Comparison of ENCODE assay signal across 22 cellular contexts in genomic region chr11:46855167-46855566, GRCh38. TPM values are rescaled to one million over a fixed set of nuclear protein-coding genes. Genes with fewer than 3 reads are reported as not detected.
DNase-seq lines count a peak whose midpoint lies in the region; ATAC-seq, FAIRE-seq and TF ChIP-seq lines count a peak whose summit lies in the region.
"Had no signal": no experiment of that assay in that cellular context is flagged by ENCODE, and none has a peak within 500 bp of the region (broad histone marks: within the 10 kb centered on the region; RNA-seq: fewer than 3 reads in every experiment).

No MANE protein-coding gene starts in this region.

- no peaks in the 10 kb centered on the region for H3K27me3 ChIP-seq in IMR-90 (ENCODE audit: control insufficient read depth, insufficient read depth, low read length)
- no peaks in the 10 kb centered on the region for H3K27me3 ChIP-seq in K562 (ENCODE audit: control insufficient read depth in 2 of 2, insufficient read depth in 2 of 2, low read length in 2 of 2)
- no peaks in the 10 kb centered on the region for H3K27me3 ChIP-seq in parathyroid adenoma (ENCODE audit: control insufficient read depth, insufficient read depth, low read length)

- H3K18ac ChIP-seq in IMR-90 (ENCODE audit: low read depth, low read length), result no peak overlapping the region

- H3K4me3 ChIP-seq in IMR-90 (ENCODE audit: insufficient read depth, low read depth, low read length) (no peak overlapping the region), K562 (no peak overlapping the region), fibroblast of the aortic adventitia (ENCODE audit: low read depth, low read length) (no peak overlapping the region), parathyroid adenoma (ENCODE audit: low read depth, low read length) (no peak overlapping the region)
- H3K4me3 ChIP-seq: GM12878, GM23248, HAP-1 had no signal

- no peak overlapping the region for H3K14ac ChIP-seq in IMR-90 (replicated peaks; ENCODE audit: low read depth, low read length)

- no peak overlapping the region for H3K4me3 Mint-ChIP-seq in stimulated activated naive B cell treated with anti-CD40 and anti-IgM and Interleukin-4, amounts not matched to agents 10 μg/mL and 1 μg/mL and 100 μg/mL, for 72 hours
- H3K4me3 Mint-ChIP-seq: CD8-positive, alpha-beta memory T cell; IgD-negative memory B cell had no signal

- H3K9me1 ChIP-seq in IMR-90 (ENCODE audit: insufficient read depth, low read length), result no peaks in the 10 kb centered on the region; the same call in 1 of the 2 replicates
- no peaks in the 10 kb centered on the region for H3K9me1 ChIP-seq in K562 (ENCODE audit: control insufficient read depth, insufficient read depth, low read length)

- no peak overlapping the region for H4K8ac ChIP-seq in IMR-90 (ENCODE audit: low read depth in 2 of 2, low read length in 2 of 2)

- intact Hi-C loops in IMR-90 (cut with micrococcal nuclease), result no loop called here
- intact Hi-C loops in K562 (cut with micrococcal nuclease), result no loop called here

- H2BK15ac ChIP-seq in IMR-90 (ENCODE audit: low read depth, low read length), result no peak overlapping the region

- no peaks in the 10 kb centered on the region for H3K79me2 ChIP-seq in K562 (ENCODE audit: control insufficient read depth, insufficient read depth, low read length)
- no peaks in the 10 kb centered on the region for H3K79me2 ChIP-seq in parathyroid adenoma

- no peak for TF ChIP-seq EP300 in K562 (IDR thresholded peaks at IDR 0.05; ENCODE audit: low read length)

- no peaks in the 10 kb centered on the region for H3K9me3 ChIP-seq in IMR-90 (ENCODE audit: control insufficient read depth, insufficient read depth, low read length)
- no peaks in the 10 kb centered on the region; the same call in 1 of the 2 replicates for H3K9me3 ChIP-seq in K562 (replicated peaks; ENCODE audit: control insufficient read depth, insufficient read depth, low read depth, low read length)
- no peaks in the 10 kb centered on the region for H3K9me3 ChIP-seq in parathyroid adenoma (ENCODE audit: control insufficient read depth, low read length)
- H3K9me3 ChIP-seq: HAP-1 had no signal

- BruUV-seq in IMR-90 (replicated peaks; lab: Mats Ljungman, UMichigan) (no TSS peak), K562 (replicated peaks; lab: Mats Ljungman, UMichigan) (no TSS peak)

- no peak overlapping the region for H3K27ac Mint-ChIP-seq in stimulated activated naive B cell treated with anti-CD40 and anti-IgM and Interleukin-4, amounts not matched to agents 10 μg/mL and 1 μg/mL and 100 μg/mL, for 72 hours
- H3K27ac Mint-ChIP-seq: CD8-positive, alpha-beta memory T cell; IgD-negative memory B cell had no signal

- H2AK9ac ChIP-seq in IMR-90 (replicated peaks; ENCODE audit: low read depth, low read length, poor library complexity), result no peak overlapping the region

- H2AFZ ChIP-seq in IMR-90 (replicated peaks; ENCODE audit: low read length, poor library complexity) (no peak overlapping the region), K562 (ENCODE audit: low read depth, low read length) (peak overlapping the region; percentile 38), parathyroid adenoma (no peak overlapping the region)
- H2AFZ ChIP-seq: GM23248 had no signal

- no peak overlapping the region for H4K5ac ChIP-seq in IMR-90 (ENCODE audit: low read depth, low read length)

- TF ChIP-seq CTCF in IMR-90 (conservative IDR thresholded peaks at IDR 0.05; ENCODE audit: low read depth, low read length) (no peak), K562 (IDR thresholded peaks at IDR 0.05 in 2 of 3, conservative IDR thresholded peaks at IDR 0.05 in 1 of 3; ENCODE audit: insufficient read depth in 2 of 3, low read depth in 1 of 3, low read length in 3 of 3) (no peak), fibroblast of the aortic adventitia (IDR thresholded peaks at IDR 0.05; ENCODE audit: insufficient read depth, low read length) (no peak), parathyroid adenoma (IDR thresholded peaks at IDR 0.05) (no peak)

- no peak overlapping the region for H2BK120ac ChIP-seq in IMR-90 (ENCODE audit: low read depth, low read length)

- no CpG with 5 or more reads among the region's 3 CpGs for WGBS in IMR-90 (ENCODE audit: extremely low coverage in 2 of 2, insufficient read length in 1 of 2), 2 experiments
- 24% methylated on average over 3 of the region's 3 CpGs for WGBS in K562 (ENCODE audit: insufficient coverage, low coverage, missing lambda C conversion rate)

- H2BK20ac ChIP-seq in IMR-90 (ENCODE audit: low read depth, low read length), result no peak overlapping the region

- TF ChIP-seq POLR2A in IMR-90 (IDR thresholded peaks at IDR 0.05; ENCODE audit: low read depth, low read length) (no peak), K562 (conservative IDR thresholded peaks at IDR 0.05) (no peak)

- TF ChIP-seq RAD21 in IMR-90 (IDR thresholded peaks at IDR 0.05; ENCODE audit: low read length) (no peak), K562 (CRISPR knock-in tag; conservative IDR thresholded peaks at IDR 0.05 in 1 of 2, IDR thresholded peaks at IDR 0.05 in 1 of 2) (no peak)

- in situ Hi-C loops in IMR-90 (cut with MboI; ENCODE audit: low sequenced_read_pairs) (no loop called here), K562 (cut with MboI) (no loop called here)

- no peak overlapping the region for H3K56ac ChIP-seq in IMR-90 (ENCODE audit: extremely low read depth, insufficient read depth, low read length)

- H3K4me2 ChIP-seq in IMR-90 (ENCODE audit: low read depth, low read length), result no peak overlapping the region
- H3K4me2 ChIP-seq in K562 (ENCODE audit: insufficient read depth, low read length), result peak overlapping the region; percentile 10; the same call in 1 of the 2 replicates
- H3K4me2 ChIP-seq in parathyroid adenoma (ENCODE audit: low read length), result no peak overlapping the region

- DNase-seq in IMR-90 (peak; percentile 49), K562 (ENCODE audit: extremely low read depth in 1 of 4, low spot score in 3 of 4) (no peak), fibroblast of the aortic adventitia (ENCODE audit: low read depth) (peak; percentile 67), hippocampal formation (lab: John Stamatoyannopoulos, UW) (no peak)
- no peak for DNase-seq in stimulated activated naive B cell treated with anti-CD40 and anti-IgM and Interleukin-4, amounts not matched to agents 10 μg/mL and 1 μg/mL and 100 μg/mL, for 72 hours
- DNase-seq: ACHN; CD8-positive, alpha-beta memory T cell; COR-L47; DMS 273 treated with DMSO at 0.1 percent for 48 hours; DMS53; DND-41; EL; GM23248; KG1 had no signal

- no peak overlapping the region for H3K9ac ChIP-seq in IMR-90 (ENCODE audit: low read depth, low read length)
- H3K9ac ChIP-seq in K562 (ENCODE audit: insufficient read depth in 1 of 2, low read depth in 2 of 2, low read length in 2 of 2), result no peak overlapping the region
- no peak overlapping the region for H3K9ac ChIP-seq in parathyroid adenoma
- H3K9ac ChIP-seq: GM23248 had no signal

- H2AK5ac ChIP-seq in IMR-90 (ENCODE audit: low read depth, low read length), result no peak overlapping the region

- H3K36me3 ChIP-seq in IMR-90 (ENCODE audit: control insufficient read depth, insufficient read depth, low read length), result peaks cover 2% of the 10 kb centered on the region; the same call in 1 of the 2 replicates
- H3K36me3 ChIP-seq in K562 (ENCODE audit: control insufficient read depth, insufficient read depth, low read length), result no peaks in the 10 kb centered on the region
- no peaks in the 10 kb centered on the region for H3K36me3 ChIP-seq in parathyroid adenoma (ENCODE audit: control insufficient read depth, insufficient read depth, low read length)

- no peak for ATAC-seq in IMR-90 (ENCODE audit: low read depth)
- peak; percentile 35; the same call in 2 of the 3 replicates for ATAC-seq in K562
- ATAC-seq in stimulated activated naive B cell treated with anti-CD40 and anti-IgM and Interleukin-4, amounts not matched to agents 10 μg/mL and 1 μg/mL and 100 μg/mL, for 72 hours (replicated peaks), result no peak
- no peak for ATAC-seq in GM18858 (IDR thresholded peaks at IDR 0.05; ENCODE audit: unreplicated experiment)
- ATAC-seq: GM12878 had no signal

- CTCF ChIA-PET in IMR-90 (lab: Yijun Ruan, JAX), result no interaction called here
- CTCF ChIA-PET in K562 (lab: Yijun Ruan, JAX; ENCODE audit: low intra/inter-chr PET ratio), result no interaction called here

- H4K20me1 ChIP-seq in IMR-90 (ENCODE audit: insufficient read depth, low read length), result no peaks in the 10 kb centered on the region
- H4K20me1 ChIP-seq in K562 (replicated peaks; ENCODE audit: control insufficient read depth, insufficient read depth, low read length), result no peaks in the 10 kb centered on the region

- no peak overlapping the region for H2BK5ac ChIP-seq in IMR-90 (ENCODE audit: low read depth, low read length, poor library complexity, severe bottlenecking)

- no peak for FAIRE-seq in K562 (lab: Jason Lieb, UNC)
- FAIRE-seq: A204.1, GM12878, GM19239 had no signal

- dilution Hi-C loops in IMR-90 (cut with HindIII; ENCODE audit: low sequenced_read_pairs, unreplicated experiment), result no loop called here

- H3K4me1 ChIP-seq in IMR-90 (ENCODE audit: control insufficient read depth, insufficient read depth, low read length) (no peaks in the 10 kb centered on the region), K562 (replicated peaks in 1 of 2; ENCODE audit: control insufficient read depth in 2 of 2, insufficient read depth in 2 of 2, low read length in 2 of 2) (peaks cover 0 to 14% of the 10 kb centered on the region in 2 experiments; a peak in 2 of 5 replicates), parathyroid adenoma (no peaks in the 10 kb centered on the region)

- no peaks in the 10 kb centered on the region for H3K36me3 Mint-ChIP-seq in stimulated activated naive B cell treated with anti-CD40 and anti-IgM and Interleukin-4, amounts not matched to agents 10 μg/mL and 1 μg/mL and 100 μg/mL, for 72 hours
- H3K36me3 Mint-ChIP-seq: CD8-positive, alpha-beta memory T cell had no signal

- H3K27me3 Mint-ChIP-seq in stimulated activated naive B cell treated with anti-CD40 and anti-IgM and Interleukin-4, amounts not matched to agents 10 μg/mL and 1 μg/mL and 100 μg/mL, for 72 hours, result no peaks in the 10 kb centered on the region

- no peak overlapping the region for H3K4ac ChIP-seq in IMR-90 (ENCODE audit: low read depth, low read length)

- no peak overlapping the region for H3K27ac ChIP-seq in IMR-90 (ENCODE audit: insufficient read depth, low read length)
- no peak overlapping the region for H3K27ac ChIP-seq in K562 (ENCODE audit: extremely low read depth, low read depth, low read length)
- peak overlapping the region; percentile 53 for H3K27ac ChIP-seq in parathyroid adenoma
- H3K27ac ChIP-seq: GM23248, HL-60 had no signal

- POLR2A ChIA-PET in IMR-90 (lab: Charles Lee; ENCODE audit: unreplicated experiment) (no interaction called here), K562 (lab: Yijun Ruan, JAX) (interaction anchor here (0.7 to 2.8 kb wide), 4 partner anchors 9 to 101 kb away, joined by 3 to 11 read pairs (median 5); partner anchors contain the start of gene CKAP5)

- no peaks in the 10 kb centered on the region for H3K79me1 ChIP-seq in IMR-90 (ENCODE audit: low read depth in 1 of 2, low read length in 2 of 2)

- H3K9me3 Mint-ChIP-seq in stimulated activated naive B cell treated with anti-CD40 and anti-IgM and Interleukin-4, amounts not matched to agents 10 μg/mL and 1 μg/mL and 100 μg/mL, for 72 hours, result no peaks in the 10 kb centered on the region
- H3K9me3 Mint-ChIP-seq: CD8-positive, alpha-beta memory T cell; IgD-negative memory B cell had no signal

- no peak overlapping the region for H4K91ac ChIP-seq in IMR-90 (ENCODE audit: insufficient read depth, low read depth, low read length)

- no peak overlapping the region for H3K23ac ChIP-seq in IMR-90 (ENCODE audit: low read depth, low read length)

- peaks cover 0 to 3% of the 10 kb centered on the region in 2 donors for H3K4me1 Mint-ChIP-seq in stimulated activated naive B cell treated with anti-CD40 and anti-IgM and Interleukin-4, amounts not matched to agents 10 μg/mL and 1 μg/mL and 100 μg/mL, for 72 hours
- H3K4me1 Mint-ChIP-seq: CD8-positive, alpha-beta memory T cell; IgD-negative memory B cell had no signal

RNA-seq across cellular contexts. Expression of gene CKAP5, which starts 9.1 kb away (rescaled TPM):
- total RNA-seq in IMR-90 (2012; rRNA removed), result 79.2 and 82.8 TPM in 2 replicates
- 53.8 and 59.5 TPM in 2 replicates for polyA plus RNA-seq in IMR-90 (2012; rRNA removed)
- polyA plus RNA-seq in IMR-90 (2012; cell fraction: cytosol; rRNA removed), result 14.4 and 15.7 TPM in 2 replicates
- 13.2 and 59.0 TPM in 2 replicates for polyA plus RNA-seq in IMR-90 (2012; cell fraction: nucleus; rRNA removed; ENCODE audit: low replicate concordance)
- 99.5 and 276 TPM in 2 replicates for total RNA-seq in K562 (2011; cell fraction: chromatin; rRNA removed; ENCODE audit: low replicate concordance)
- total RNA-seq in K562 (2011; cell fraction: nucleolus; rRNA removed), result 54.9 and 87.6 TPM in 2 replicates
- 124 and 137 TPM in 2 replicates for total RNA-seq in K562 (2011; cell fraction: nucleoplasm; rRNA removed)
- 92.5 and 95.7 TPM in 2 replicates for total RNA-seq in K562 (2014; rRNA removed)
- 139 and 196 TPM in 2 replicates for total RNA-seq in K562 (2014; rRNA removed; fragmentation: Illumina TruSeq; extraction: Trizol)
- total RNA-seq in K562 (2015; rRNA removed; fragmentation: Illumina TruSeq; extraction: Trizol), result 166 and 168 TPM in 2 replicates
- 171 and 180 TPM in 2 replicates for total RNA-seq in K562 (2021)
- 221 and 239 TPM in 2 replicates for polyA plus RNA-seq in K562 (2011; rRNA removed)
- 114 and 128 TPM in 2 replicates for polyA plus RNA-seq in K562 (2011; cell fraction: cytosol; rRNA removed)
- 160 and 231 TPM in 2 replicates for polyA plus RNA-seq in K562 (2011; cell fraction: nucleus; rRNA removed)
- polyA plus RNA-seq in K562 (2012), result 70.2 and 88.8 TPM in 2 replicates
- 135 and 155 TPM in 2 replicates for polyA plus RNA-seq in K562 (2014; fragmentation: Illumina TruSeq; extraction: Trizol)
- 10 to 100 TPM; 60.1 to 75.7 TPM for polyA plus RNA-seq in K562 (2014; fragmentation: Nextera tagmentation; extraction: Ambion mirVana)
- polyA plus RNA-seq in K562 (2014; rRNA removed), result 105 and 116 TPM in 2 replicates
- 387 and 418 TPM in 2 replicates for polyA minus RNA-seq in K562 (2011; rRNA and poly(A)+ RNA removed)
- 125 and 129 TPM in 2 replicates for polyA minus RNA-seq in K562 (2011; cell fraction: cytosol; rRNA and poly(A)+ RNA removed)
- polyA minus RNA-seq in K562 (2011; cell fraction: nucleus; rRNA and poly(A)+ RNA removed), result 52.5 and 135 TPM in 2 replicates
- total RNA-seq in fibroblast of the aortic adventitia (ENCODE audit: low replicate concordance), result 79.5 and 83.3 TPM in 2 replicates

Comparison
In these comparisons a context has a peak if more than half of its experiments do, and no peak if none do; other contexts are left out.
1. DNase-seq: peak in IMR-90 (single experiment) and fibroblast of the aortic adventitia (single experiment); none in K562 (0 of 4), stimulated activated naive B cell treated with anti-CD40 and anti-IgM and Interleukin-4, amounts not matched to agents 10 μg/mL and 1 μg/mL and 100 μg/mL, for 72 hours (single experiment) and hippocampal formation (0 of 2).